ENCODE assay signal across 12 cellular contexts in the genomic region with DNA sequence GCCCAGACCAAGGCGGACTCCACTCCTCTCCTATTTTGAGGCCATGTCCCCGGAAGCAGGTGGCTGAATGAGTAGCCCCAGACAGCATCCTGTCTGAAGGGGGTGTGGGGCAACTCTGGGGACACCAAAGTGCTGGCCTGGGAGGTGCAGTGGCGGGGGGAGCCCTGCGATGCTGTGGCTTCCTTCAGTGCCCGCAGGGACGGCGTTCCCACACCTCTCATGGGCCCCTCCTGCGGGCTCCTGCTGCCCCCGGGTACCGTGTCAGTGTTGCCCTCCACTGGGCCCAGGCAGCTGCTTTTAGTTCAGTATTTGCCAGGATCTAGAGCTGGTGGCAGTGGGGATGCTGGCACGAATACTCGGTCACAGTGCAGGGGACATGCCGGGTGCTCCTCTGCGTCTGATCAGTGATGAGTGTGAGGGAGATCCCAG.
"Had no signal": no experiment of that assay in that cellular context is flagged by ENCODE, and none has a peak within 500 bp of the region (broad histone marks: within the 10 kb centered on the region; RNA-seq: fewer than 3 reads in every experiment).

No MANE protein-coding gene starts in this region.

- H3K9me3 Mint-ChIP-seq: activated CD8-positive, alpha-beta T cell treated with anti-CD3 and anti-CD28 coated beads for 36 hours; memory B cell had no signal

- H3K9me3 ChIP-seq: gastroesophageal sphincter, left ventricle myocardium inferior had no signal

- H3K4me3 Mint-ChIP-seq: activated CD8-positive, alpha-beta T cell treated with anti-CD3 and anti-CD28 coated beads for 36 hours; memory B cell had no signal

- H3K27ac Mint-ChIP-seq: activated CD8-positive, alpha-beta T cell treated with anti-CD3 and anti-CD28 coated beads for 36 hours; memory B cell had no signal

- H3K9ac ChIP-seq: parathyroid adenoma had no signal

- H3K27ac ChIP-seq: cardiac muscle cell, epithelial cell of prostate, gastroesophageal sphincter, left ventricle myocardium inferior, parathyroid adenoma had no signal

- DNase-seq: activated CD4-positive, alpha-beta T cell treated with anti-CD3 and anti-CD28 coated beads for 4 hours; activated CD8-positive, alpha-beta memory T cell treated with anti-CD3 and anti-CD28 coated beads, Interleukin-2, amount 50 U/mL, for 4 hours; activated CD8-positive, alpha-beta T cell treated with anti-CD3 and anti-CD28 coated beads for 36 hours; cortex of kidney; effector CD8-positive, alpha-beta T cell; kidney; left ventricle myocardium inferior had no signal

- H3K36me3 ChIP-seq: cardiac muscle cell had no signal

- H3K4me3 ChIP-seq: cardiac muscle cell, gastroesophageal sphincter, left ventricle myocardium inferior had no signal

- ATAC-seq: activated CD8-positive, alpha-beta T cell treated with anti-CD3 and anti-CD28 coated beads for 36 hours; gastroesophageal sphincter had no signal

- H3K4me1 ChIP-seq: parathyroid adenoma had no signal
